Comparison of ENCODE assay signal across 8 cellular contexts in genomic region chr13:76993021-76993420, GRCh38. TPM values are rescaled to one million over a fixed set of nuclear protein-coding genes. Genes with fewer than 3 reads are reported as not detected.
DNase-seq lines count a peak whose midpoint lies in the region; ATAC-seq and TF ChIP-seq lines count a peak whose summit lies in the region.

No MANE protein-coding gene starts in this region.

- no peaks in the 10 kb centered on the region for H3K9me3 Mint-ChIP-seq in T-cell

- POLR2A ChIA-PET in T-cell (lab: Charles Lee) (interaction anchor here (0.5 to 4.2 kb wide), 10 partner anchors 9 to 1441 kb away, joined by 3 to 48 read pairs (median 4); partner anchors contain the start of gene FBXL3 (in 1 of the 2)), HEK293T (lab: Yijun Ruan, JAX) (interaction anchor here (0.7 to 1.4 kb wide), 7 partner anchors 9 to 337 kb away, joined by 3 to 10 read pairs (median 4); partner anchors contain the start of genes FBXL3 and KCTD12)

- peaks cover 19% of the 10 kb centered on the region for H3K36me3 Mint-ChIP-seq in T-cell

- DNase-seq in GM12864 (ENCODE audit: low read depth): no peak
- DNase-seq in T-cell: no peak
- peak; percentile 29 for DNase-seq in fibroblast of the aortic adventitia (ENCODE audit: low read depth)
- DNase-seq in retinal pigment epithelial cell (ENCODE audit: low read depth): no peak
- no peak for DNase-seq in HEK293T (ENCODE audit: extremely low spot score)
- DNase-seq in amygdala (lab: John Stamatoyannopoulos, UW): no peak
- no peak for DNase-seq in putamen (ENCODE audit: low spot score)

- peak overlapping the region; percentile 98 to 99 for H3K27ac Mint-ChIP-seq in T-cell

- TF ChIP-seq CTCF in GM12864 (IDR thresholded peaks at IDR 0.05; ENCODE audit: low read depth, low read length, missing control alignments) (no peak), fibroblast of the aortic adventitia (IDR thresholded peaks at IDR 0.05; ENCODE audit: insufficient read depth, low read length) (no peak), retinal pigment epithelial cell (conservative IDR thresholded peaks at IDR 0.05; ENCODE audit: low read depth, low read length) (no peak)

- H3K4me3 ChIP-seq in GM12864 (ENCODE audit: low read depth, low read length) (peak overlapping the region; percentile 61), fibroblast of the aortic adventitia (ENCODE audit: low read depth, low read length) (peak overlapping the region; percentile 88), retinal pigment epithelial cell (ENCODE audit: low read length) (peak overlapping the region; percentile 92)

- CTCF ChIA-PET in T-cell (lab: Charles Lee) (interaction anchor here (1.0 to 3.6 kb wide), 9 partner anchors 9 to 486 kb away, joined by 3 to 23 read pairs (median 4); no protein-coding TSS in a partner anchor), HEK293T (lab: Yijun Ruan, JAX) (interaction anchor here (0.6 to 1.8 kb wide), 6 partner anchors 9 to 1635 kb away, joined by 3 to 15 read pairs (median 5); no protein-coding TSS in a partner anchor)

- H3K27me3 Mint-ChIP-seq in T-cell: no peaks in the 10 kb centered on the region

- peak overlapping the region; percentile 91 to 97 (median 95) for H3K4me3 Mint-ChIP-seq in T-cell

- no peak for ATAC-seq in T-cell (replicated peaks in 1 of 4)
- ATAC-seq in GM18873 (IDR thresholded peaks at IDR 0.05; ENCODE audit: low FRiP score, unreplicated experiment): no peak

- peaks cover 33 to 58% (median 53%) of the 10 kb centered on the region in 3 donors for H3K4me1 Mint-ChIP-seq in T-cell

TF ChIP-seq in HEK293T, 16 proteins besides CTCF, POLR2A, EP300 and RAD21:
- TF ChIP-seq NFRKB (IDR thresholded peaks at IDR 0.05): no peak
- TF ChIP-seq FOXK2 (IDR thresholded peaks at IDR 0.05): no peak
- no peak for TF ChIP-seq HDGF (IDR thresholded peaks at IDR 0.05; ENCODE audit: borderline replicate concordance)
- TF ChIP-seq BHLHE40 (IDR thresholded peaks at IDR 0.05; ENCODE audit: borderline replicate concordance): no peak
- no peak for TF ChIP-seq PKNOX1 (IDR thresholded peaks at IDR 0.05)
- no peak for TF ChIP-seq FOXM1 (IDR thresholded peaks at IDR 0.05; ENCODE audit: borderline replicate concordance)
- TF ChIP-seq CTBP1 (IDR thresholded peaks at IDR 0.05; ENCODE audit: borderline replicate concordance): no peak
- no peak for TF ChIP-seq ARNT (IDR thresholded peaks at IDR 0.05)
- TF ChIP-seq ZNF384 (IDR thresholded peaks at IDR 0.05): no peak
- no peak for TF ChIP-seq SUZ12 (IDR thresholded peaks at IDR 0.05)
- TF ChIP-seq FOXA1 (IDR thresholded peaks at IDR 0.05): no peak
- no peak for TF ChIP-seq TARDBP (IDR thresholded peaks at IDR 0.05)
- no peak for TF ChIP-seq ELF4 (IDR thresholded peaks at IDR 0.05)

RNA-seq across cellular contexts. Expression of gene CLN5, which starts 1.1 kb away (rescaled TPM):
- total RNA-seq in T-cell: 10 to 100 TPM; 18.1 to 29.5 (median 21.7) TPM
- total RNA-seq in fibroblast of the aortic adventitia (ENCODE audit: low replicate concordance): 40.0 and 46.7 TPM in 2 replicates

RNA-seq across cellular contexts. Expression of gene FBXL3, which starts 33.9 kb away (rescaled TPM):
- total RNA-seq in T-cell (10 to 100 TPM; 58.6 to 89.1 (median 80.0) TPM), fibroblast of the aortic adventitia (ENCODE audit: low replicate concordance) (78.8 and 144 TPM in 2 replicates)

RNA-seq across cellular contexts. Expression of gene ACOD1, which starts 44.7 kb away (rescaled TPM):
- total RNA-seq in T-cell (not detected), fibroblast of the aortic adventitia (ENCODE audit: low replicate concordance) (not detected in 2 replicates)
